18 cellular contexts compared by ENCODE assay signal in genomic region chr2:236289766-236290462, GRCh38. TPM values are rescaled to one million over a fixed set of nuclear protein-coding genes. Genes with fewer than 3 reads are reported as not detected.
A peak's percentile ranks its signal among the peaks of the same experiment; 100 is the strongest.
DNase-seq lines count a peak whose midpoint lies in the region; ATAC-seq, FAIRE-seq and TF ChIP-seq lines count a peak whose summit lies in the region.
"Had no signal": no experiment of that assay in that cellular context is flagged by ENCODE, and none has a peak within 500 bp of the region (broad histone marks: within the 10 kb centered on the region; RNA-seq: fewer than 3 reads in every experiment).

No MANE protein-coding gene starts in this region.

- H3K4me3 ChIP-seq in right atrium auricular region = no peak overlapping the region
- no peak overlapping the region for H3K4me3 ChIP-seq in right lobe of liver
- H3K4me3 ChIP-seq: BLaER1 treated with 17β-estradiol and CSF1 and Interleukin-3, amounts not matched to agents 10 nM and 100 nM; GM23338 had no signal

- WGBS in right lobe of liver (ENCODE audit: insufficient coverage, low coverage, low lambda C conversion rate, missing lambda C conversion rate) = 43% methylated on average over 6 of the region's 9 CpGs

- ATAC-seq in Right ventricle myocardium superior (ENCODE audit: poor library complexity) (no peak), GM19395 (IDR thresholded peaks at IDR 0.05; ENCODE audit: unreplicated experiment) (no peak), right lobe of liver (no peak)
- ATAC-seq: CD8-positive, alpha-beta T cell; GM23338 had no signal

- FAIRE-seq in urothelium cell line (lab: Jason Lieb, UNC) = peak; percentile 20
- FAIRE-seq: GM12892, GM18507, H54 had no signal

- no peak for TF ChIP-seq POLR2A in right lobe of liver (IDR thresholded peaks at IDR 0.05)

- TF ChIP-seq CTCF in right atrium auricular region (IDR thresholded peaks at IDR 0.05) = no peak
- TF ChIP-seq CTCF in right lobe of liver (IDR thresholded peaks at IDR 0.05) = no peak

- intact Hi-C loops in Right ventricle myocardium superior (cut with DNase I) (no loop called here), right lobe of liver (cut with DNase I) (no loop called here)

- DNase-seq in right atrium auricular region (ENCODE audit: low spot score) (peak; percentile 28), Right ventricle myocardium superior (no peak), mesenteric fat pad (ENCODE audit: low spot score) (peak; percentile 49), urothelium cell line (ENCODE audit: low spot score) (no peak), right lobe of liver (no peak)
- DNase-seq: Calu3; CD8-positive, alpha-beta T cell; GDM1; HCEC 1CT had no signal

- H3K9me3 ChIP-seq in right atrium auricular region = no peaks in the 10 kb centered on the region
- no peaks in the 10 kb centered on the region for H3K9me3 ChIP-seq in right lobe of liver

- H3K36me3 ChIP-seq in right atrium auricular region = no peaks in the 10 kb centered on the region
- H3K36me3 ChIP-seq in right lobe of liver = no peaks in the 10 kb centered on the region
- H3K36me3 ChIP-seq: BLaER1 treated with 17β-estradiol and CSF1 and Interleukin-3, amounts not matched to agents 10 nM and 100 nM had no signal

- no peak overlapping the region for H3K27ac ChIP-seq in right atrium auricular region
- no peak overlapping the region for H3K27ac ChIP-seq in right lobe of liver
- H3K27ac ChIP-seq: BLaER1 treated with 17β-estradiol and CSF1 and Interleukin-3, amounts not matched to agents 10 nM and 100 nM had no signal

- no peaks in the 10 kb centered on the region for H3K4me1 ChIP-seq in right atrium auricular region
- H3K4me1 ChIP-seq in right lobe of liver = no peaks in the 10 kb centered on the region

- H3K27me3 ChIP-seq in right atrium auricular region = no peaks in the 10 kb centered on the region
- no peaks in the 10 kb centered on the region for H3K27me3 ChIP-seq in right lobe of liver
- H3K27me3 ChIP-seq: BLaER1 treated with 17β-estradiol and CSF1 and Interleukin-3, amounts not matched to agents 10 nM and 100 nM had no signal

RNA-seq across cellular contexts. Expression of gene ASB18, which starts 25.7 kb away (rescaled TPM):
- 1 to 10 TPM; 1.9 to 7.6 TPM for total RNA-seq in right atrium auricular region
- total RNA-seq in Right ventricle myocardium superior = 4.5 TPM
- not detected for total RNA-seq in mesenteric fat pad
- total RNA-seq in right lobe of liver = not detected
- total RNA-seq: A172; B cell; Calu3; CD8-positive, alpha-beta T cell; GM23338; HT-29 had no signal

Comparison
In these comparisons a context has a peak if more than half of its experiments do, and no peak if none do; other contexts are left out.
1. DNase-seq: peak in right atrium auricular region (single experiment) and mesenteric fat pad (single experiment); none in Right ventricle myocardium superior (single experiment), urothelium cell line (single experiment) and right lobe of liver (0 of 3).